ENCODE assay signal across 1 cellular context in genomic region chr16:19094542-19095365, GRCh38.
TF ChIP-seq lines count a peak whose summit lies in the region.

No MANE protein-coding gene starts in this region.

TF ChIP-seq in HepG2, 621 proteins besides CTCF, POLR2A, EP300 and RAD21 (continued from another document and continues in another):
- TF ChIP-seq ZNF281 (CRISPR knock-in tag; IDR thresholded peaks at IDR 0.05; ENCODE audit: borderline replicate concordance), result no peak
- no peak for TF ChIP-seq ZNF703 (CRISPR knock-in tag; IDR thresholded peaks at IDR 0.05; ENCODE audit: borderline replicate concordance)
- no peak for TF ChIP-seq ZNF619 (CRISPR knock-in tag; IDR thresholded peaks at IDR 0.05)
- no peak for TF ChIP-seq THAP7 (CRISPR knock-in tag; IDR thresholded peaks at IDR 0.05)
- no peak for TF ChIP-seq ZNF776 (CRISPR knock-in tag; IDR thresholded peaks at IDR 0.05)
- no peak for TF ChIP-seq NFIC (IDR thresholded peaks at IDR 0.05; ENCODE audit: low read length)
- no peak for TF ChIP-seq PPARG (CRISPR knock-in tag; conservative IDR thresholded peaks at IDR 0.05)
- TF ChIP-seq ZNF652 (CRISPR knock-in tag; IDR thresholded peaks at IDR 0.05; ENCODE audit: borderline replicate concordance, low read depth), result no peak
- TF ChIP-seq, protein P1, sequence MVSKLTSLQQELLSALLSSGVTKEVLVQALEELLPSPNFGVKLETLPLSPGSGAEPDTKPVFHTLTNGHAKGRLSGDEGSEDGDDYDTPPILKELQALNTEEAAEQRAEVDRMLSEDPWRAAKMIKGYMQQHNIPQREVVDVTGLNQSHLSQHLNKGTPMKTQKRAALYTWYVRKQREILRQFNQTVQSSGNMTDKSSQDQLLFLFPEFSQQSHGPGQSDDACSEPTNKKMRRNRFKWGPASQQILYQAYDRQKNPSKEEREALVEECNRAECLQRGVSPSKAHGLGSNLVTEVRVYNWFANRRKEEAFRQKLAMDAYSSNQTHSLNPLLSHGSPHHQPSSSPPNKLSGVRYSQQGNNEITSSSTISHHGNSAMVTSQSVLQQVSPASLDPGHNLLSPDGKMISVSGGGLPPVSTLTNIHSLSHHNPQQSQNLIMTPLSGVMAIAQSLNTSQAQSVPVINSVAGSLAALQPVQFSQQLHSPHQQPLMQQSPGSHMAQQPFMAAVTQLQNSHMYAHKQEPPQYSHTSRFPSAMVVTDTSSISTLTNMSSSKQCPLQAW (CRISPR knock-in tag; IDR thresholded peaks at IDR 0.05), result no peak
- TF ChIP-seq FOXC1 (CRISPR knock-in tag; IDR thresholded peaks at IDR 0.05; ENCODE audit: borderline replicate concordance), result no peak
- no peak for TF ChIP-seq NAIF1 (CRISPR knock-in tag; IDR thresholded peaks at IDR 0.05; ENCODE audit: borderline replicate concordance)
- no peak for TF ChIP-seq ZSCAN21 (CRISPR knock-in tag; IDR thresholded peaks at IDR 0.05; ENCODE audit: borderline replicate concordance)
- TF ChIP-seq CCAR2 (optimal IDR thresholded peaks at IDR 0.05; ENCODE audit: low read depth, low read length), result no peak
- TF ChIP-seq NFYC (CRISPR knock-in tag; IDR thresholded peaks at IDR 0.05), result peak; percentile 84
- TF ChIP-seq CCDC6 (CRISPR knock-in tag; IDR thresholded peaks at IDR 0.05), result no peak
- TF ChIP-seq SNAPC2 (CRISPR knock-in tag; IDR thresholded peaks at IDR 0.05), result no peak
- TF ChIP-seq, protein P2, sequence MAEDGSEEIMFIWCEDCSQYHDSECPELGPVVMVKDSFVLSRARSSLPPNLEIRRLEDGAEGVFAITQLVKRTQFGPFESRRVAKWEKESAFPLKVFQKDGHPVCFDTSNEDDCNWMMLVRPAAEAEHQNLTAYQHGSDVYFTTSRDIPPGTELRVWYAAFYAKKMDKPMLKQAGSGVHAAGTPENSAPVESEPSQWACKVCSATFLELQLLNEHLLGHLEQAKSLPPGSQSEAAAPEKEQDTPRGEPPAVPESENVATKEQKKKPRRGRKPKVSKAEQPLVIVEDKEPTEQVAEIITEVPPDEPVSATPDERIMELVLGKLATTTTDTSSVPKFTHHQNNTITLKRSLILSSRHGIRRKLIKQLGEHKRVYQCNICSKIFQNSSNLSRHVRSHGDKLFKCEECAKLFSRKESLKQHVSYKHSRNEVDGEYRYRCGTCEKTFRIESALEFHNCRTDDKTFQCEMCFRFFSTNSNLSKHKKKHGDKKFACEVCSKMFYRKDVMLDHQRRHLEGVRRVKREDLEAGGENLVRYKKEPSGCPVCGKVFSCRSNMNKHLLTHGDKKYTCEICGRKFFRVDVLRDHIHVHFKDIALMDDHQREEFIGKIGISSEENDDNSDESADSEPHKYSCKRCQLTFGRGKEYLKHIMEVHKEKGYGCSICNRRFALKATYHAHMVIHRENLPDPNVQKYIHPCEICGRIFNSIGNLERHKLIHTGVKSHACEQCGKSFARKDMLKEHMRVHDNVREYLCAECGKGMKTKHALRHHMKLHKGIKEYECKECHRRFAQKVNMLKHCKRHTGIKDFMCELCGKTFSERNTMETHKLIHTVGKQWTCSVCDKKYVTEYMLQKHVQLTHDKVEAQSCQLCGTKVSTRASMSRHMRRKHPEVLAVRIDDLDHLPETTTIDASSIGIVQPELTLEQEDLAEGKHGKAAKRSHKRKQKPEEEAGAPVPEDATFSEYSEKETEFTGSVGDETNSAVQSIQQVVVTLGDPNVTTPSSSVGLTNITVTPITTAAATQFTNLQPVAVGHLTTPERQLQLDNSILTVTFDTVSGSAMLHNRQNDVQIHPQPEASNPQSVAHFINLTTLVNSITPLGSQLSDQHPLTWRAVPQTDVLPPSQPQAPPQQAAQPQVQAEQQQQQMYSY (CRISPR knock-in tag; IDR thresholded peaks at IDR 0.05), result no peak
- no peak for TF ChIP-seq GZF1 (CRISPR knock-in tag; IDR thresholded peaks at IDR 0.05)
- TF ChIP-seq ZBTB42 (CRISPR knock-in tag; IDR thresholded peaks at IDR 0.05), result no peak
- no peak for TF ChIP-seq MYPOP (CRISPR knock-in tag; IDR thresholded peaks at IDR 0.05)
- TF ChIP-seq ZNF12 (CRISPR knock-in tag; IDR thresholded peaks at IDR 0.05), result no peak
- TF ChIP-seq, protein P3, sequence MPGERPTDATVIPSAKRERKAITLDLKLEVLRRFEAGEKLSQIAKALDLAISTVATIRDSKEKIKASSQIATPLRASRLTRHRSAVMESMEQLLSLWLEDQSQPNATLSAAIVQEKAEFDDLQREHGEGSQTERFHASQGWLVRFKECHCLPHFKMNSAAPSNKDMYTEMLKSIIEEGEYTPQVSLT (CRISPR knock-in tag; IDR thresholded peaks at IDR 0.05; ENCODE audit: borderline replicate concordance, low read depth), result no peak
- no peak for TF ChIP-seq TCF7 (IDR thresholded peaks at IDR 0.05; ENCODE audit: low read depth)
- no peak for TF ChIP-seq ZNF616 (CRISPR knock-in tag; IDR thresholded peaks at IDR 0.05; ENCODE audit: low read depth)
- no peak for TF ChIP-seq ZFP62 (CRISPR knock-in tag; IDR thresholded peaks at IDR 0.05)
- no peak for TF ChIP-seq FOXM1 (CRISPR knock-in tag; IDR thresholded peaks at IDR 0.05)
- TF ChIP-seq ATRX (CRISPR knock-in tag; IDR thresholded peaks at IDR 0.05; ENCODE audit: borderline replicate concordance), result no peak
- TF ChIP-seq ZNF782 (CRISPR knock-in tag; IDR thresholded peaks at IDR 0.05; ENCODE audit: borderline replicate concordance), result no peak; the same call in 1 of the 2 replicates
- no peak; the same call in 1 of the 2 replicates for TF ChIP-seq GATAD1 (CRISPR knock-in tag; IDR thresholded peaks at IDR 0.05)
- TF ChIP-seq AKAP8 (CRISPR knock-in tag; IDR thresholded peaks at IDR 0.05), result no peak
- TF ChIP-seq, protein P4, sequence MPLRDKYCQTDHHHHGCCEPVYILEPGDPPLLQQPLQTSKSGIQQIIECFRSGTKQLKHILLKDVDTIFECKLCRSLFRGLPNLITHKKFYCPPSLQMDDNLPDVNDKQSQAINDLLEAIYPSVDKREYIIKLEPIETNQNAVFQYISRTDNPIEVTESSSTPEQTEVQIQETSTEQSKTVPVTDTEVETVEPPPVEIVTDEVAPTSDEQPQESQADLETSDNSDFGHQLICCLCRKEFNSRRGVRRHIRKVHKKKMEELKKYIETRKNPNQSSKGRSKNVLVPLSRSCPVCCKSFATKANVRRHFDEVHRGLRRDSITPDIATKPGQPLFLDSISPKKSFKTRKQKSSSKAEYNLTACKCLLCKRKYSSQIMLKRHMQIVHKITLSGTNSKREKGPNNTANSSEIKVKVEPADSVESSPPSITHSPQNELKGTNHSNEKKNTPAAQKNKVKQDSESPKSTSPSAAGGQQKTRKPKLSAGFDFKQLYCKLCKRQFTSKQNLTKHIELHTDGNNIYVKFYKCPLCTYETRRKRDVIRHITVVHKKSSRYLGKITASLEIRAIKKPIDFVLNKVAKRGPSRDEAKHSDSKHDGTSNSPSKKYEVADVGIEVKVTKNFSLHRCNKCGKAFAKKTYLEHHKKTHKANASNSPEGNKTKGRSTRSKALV (CRISPR knock-in tag; IDR thresholded peaks at IDR 0.05), result no peak
- TF ChIP-seq, protein P5, sequence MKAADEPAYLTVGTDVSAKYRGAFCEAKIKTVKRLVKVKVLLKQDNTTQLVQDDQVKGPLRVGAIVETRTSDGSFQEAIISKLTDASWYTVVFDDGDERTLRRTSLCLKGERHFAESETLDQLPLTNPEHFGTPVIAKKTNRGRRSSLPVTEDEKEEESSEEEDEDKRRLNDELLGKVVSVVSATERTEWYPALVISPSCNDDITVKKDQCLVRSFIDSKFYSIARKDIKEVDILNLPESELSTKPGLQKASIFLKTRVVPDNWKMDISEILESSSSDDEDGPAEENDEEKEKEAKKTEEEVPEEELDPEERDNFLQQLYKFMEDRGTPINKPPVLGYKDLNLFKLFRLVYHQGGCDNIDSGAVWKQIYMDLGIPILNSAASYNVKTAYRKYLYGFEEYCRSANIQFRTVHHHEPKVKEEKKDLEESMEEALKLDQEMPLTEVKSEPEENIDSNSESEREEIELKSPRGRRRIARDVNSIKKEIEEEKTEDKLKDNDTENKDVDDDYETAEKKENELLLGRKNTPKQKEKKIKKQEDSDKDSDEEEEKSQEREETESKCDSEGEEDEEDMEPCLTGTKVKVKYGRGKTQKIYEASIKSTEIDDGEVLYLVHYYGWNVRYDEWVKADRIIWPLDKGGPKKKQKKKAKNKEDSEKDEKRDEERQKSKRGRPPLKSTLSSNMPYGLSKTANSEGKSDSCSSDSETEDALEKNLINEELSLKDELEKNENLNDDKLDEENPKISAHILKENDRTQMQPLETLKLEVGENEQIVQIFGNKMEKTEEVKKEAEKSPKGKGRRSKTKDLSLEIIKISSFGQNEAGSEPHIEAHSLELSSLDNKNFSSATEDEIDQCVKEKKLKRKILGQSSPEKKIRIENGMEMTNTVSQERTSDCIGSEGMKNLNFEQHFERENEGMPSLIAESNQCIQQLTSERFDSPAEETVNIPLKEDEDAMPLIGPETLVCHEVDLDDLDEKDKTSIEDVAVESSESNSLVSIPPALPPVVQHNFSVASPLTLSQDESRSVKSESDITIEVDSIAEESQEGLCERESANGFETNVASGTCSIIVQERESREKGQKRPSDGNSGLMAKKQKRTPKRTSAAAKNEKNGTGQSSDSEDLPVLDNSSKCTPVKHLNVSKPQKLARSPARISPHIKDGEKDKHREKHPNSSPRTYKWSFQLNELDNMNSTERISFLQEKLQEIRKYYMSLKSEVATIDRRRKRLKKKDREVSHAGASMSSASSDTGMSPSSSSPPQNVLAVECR (CRISPR knock-in tag; IDR thresholded peaks at IDR 0.05; ENCODE audit: borderline replicate concordance), result peak; percentile 46; the same call in 1 of the 2 replicates
- TF ChIP-seq, protein P6, sequence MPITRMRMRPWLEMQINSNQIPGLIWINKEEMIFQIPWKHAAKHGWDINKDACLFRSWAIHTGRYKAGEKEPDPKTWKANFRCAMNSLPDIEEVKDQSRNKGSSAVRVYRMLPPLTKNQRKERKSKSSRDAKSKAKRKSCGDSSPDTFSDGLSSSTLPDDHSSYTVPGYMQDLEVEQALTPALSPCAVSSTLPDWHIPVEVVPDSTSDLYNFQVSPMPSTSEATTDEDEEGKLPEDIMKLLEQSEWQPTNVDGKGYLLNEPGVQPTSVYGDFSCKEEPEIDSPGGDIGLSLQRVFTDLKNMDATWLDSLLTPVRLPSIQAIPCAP (CRISPR knock-in tag; IDR thresholded peaks at IDR 0.05; ENCODE audit: low read depth), result no peak
- peak; percentile 86 for TF ChIP-seq KAT8 (CRISPR knock-in tag; IDR thresholded peaks at IDR 0.05)
- TF ChIP-seq NCOA5 (CRISPR knock-in tag; IDR thresholded peaks at IDR 0.05), result no peak
- TF ChIP-seq ZKSCAN1 (IDR thresholded peaks at IDR 0.05; ENCODE audit: low read length), result no peak
- no peak for TF ChIP-seq ZNF263 (CRISPR knock-in tag; IDR thresholded peaks at IDR 0.05)
- TF ChIP-seq PRMT3 (CRISPR knock-in tag; IDR thresholded peaks at IDR 0.05; ENCODE audit: borderline replicate concordance, low read depth), result no peak
- TF ChIP-seq MNT (IDR thresholded peaks at IDR 0.05), result peak; percentile 78
- no peak for TF ChIP-seq ZC3H13 (CRISPR knock-in tag; IDR thresholded peaks at IDR 0.05)
- no peak for TF ChIP-seq FOXP1 (IDR thresholded peaks at IDR 0.05)
- TF ChIP-seq FOXP1 (CRISPR knock-in tag; IDR thresholded peaks at IDR 0.05), result no peak
- no peak for TF ChIP-seq JUN (CRISPR knock-in tag; IDR thresholded peaks at IDR 0.05)
